In genomic region chr2:126042089-126042488, GRCh38 we compare ENCODE assay signal across 26 cellular contexts.
"Had no signal": no experiment of that assay in that cellular context is flagged by ENCODE, and none has a peak within 500 bp of the region (broad histone marks: within the 10 kb centered on the region; RNA-seq: fewer than 3 reads in every experiment).

No MANE protein-coding gene starts in this region.

- H3K4me1 ChIP-seq: colonic mucosa, esophagus squamous epithelium, gastrocnemius medialis, heart right ventricle, left lung had no signal

- H3K27me3 ChIP-seq: colonic mucosa, esophagus squamous epithelium, gastrocnemius medialis, heart right ventricle, left lung had no signal

- H3K4me3 ChIP-seq: colonic mucosa, esophagus squamous epithelium, gastrocnemius medialis, heart right ventricle, left lung, lung had no signal

- DNase-seq: colonic mucosa; cortex of kidney; effector CD8-positive, alpha-beta T cell; effector memory CD8-positive, alpha-beta T cell; endodermal cell; erythroblast; esophagus squamous epithelium; foreskin fibroblast; foreskin melanocyte; gastrocnemius medialis; glutamatergic neuron; head of caudate nucleus; heart right ventricle; hippocampal formation; left colon; left lung; left ventricle myocardium superior; mammary epithelial cell; mesendoderm; midbrain; naive B cell had no signal

- H3K36me3 ChIP-seq: colonic mucosa, esophagus squamous epithelium, gastrocnemius medialis, heart right ventricle, left lung had no signal

- ATAC-seq: effector memory CD8-positive, alpha-beta T cell; esophagus mucosa; gastrocnemius medialis; heart right ventricle; left colon; left lung; left ventricle myocardium superior had no signal

- FAIRE-seq: endometrium, keratinocyte had no signal

- H3K27ac ChIP-seq: colonic mucosa, epithelial cell of prostate, esophagus squamous epithelium, gastrocnemius medialis, heart right ventricle, left lung had no signal

- H3K9me3 ChIP-seq: colonic mucosa, esophagus squamous epithelium, gastrocnemius medialis, heart right ventricle, left lung had no signal
